ENCODE assay signal across 14 cellular contexts in the genomic region with DNA sequence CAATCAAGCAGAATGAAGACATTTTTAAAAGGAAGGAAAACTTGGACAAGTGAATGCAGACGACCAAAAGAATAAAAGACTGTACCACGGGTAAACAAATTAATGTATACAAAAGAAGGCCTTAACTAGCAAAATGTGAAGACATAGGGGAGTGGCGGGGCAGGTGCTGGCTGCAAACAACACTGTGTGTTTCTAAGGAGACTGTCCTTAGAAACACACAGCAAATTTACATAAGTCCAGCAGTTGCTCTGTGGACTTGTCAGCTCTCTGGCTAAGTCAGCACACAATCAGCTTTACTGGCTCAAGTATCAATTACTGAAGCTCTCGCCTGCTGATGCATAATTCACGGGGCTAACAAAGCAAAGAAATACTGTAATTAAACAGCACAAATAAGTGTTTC. TPM values are rescaled to one million over a fixed set of nuclear protein-coding genes. Genes with fewer than 3 reads are reported as not detected.
DNase-seq lines count a peak whose midpoint lies in the region; ATAC-seq and TF ChIP-seq lines count a peak whose summit lies in the region.
"Had no signal": no experiment of that assay in that cellular context is flagged by ENCODE, and none has a peak within 500 bp of the region (broad histone marks: within the 10 kb centered on the region; RNA-seq: fewer than 3 reads in every experiment).

No MANE protein-coding gene starts in this region.

- TF ChIP-seq CTCF in RWPE1 (conservative IDR thresholded peaks at IDR 0.05; ENCODE audit: low read depth) (no peak), left lung (IDR thresholded peaks at IDR 0.05) (no peak), BE2C (IDR thresholded peaks at IDR 0.05; ENCODE audit: low read depth, low read length) (no peak)

- intact Hi-C loops in left lung (cut with DNase I): no loop called here

- H3K4me3 ChIP-seq in left lung (no peak overlapping the region), BE2C (ENCODE audit: low read depth, low read length) (no peak overlapping the region)
- H3K4me3 ChIP-seq in effector memory CD4-positive, alpha-beta T cell (ENCODE audit: insufficient read depth, low read depth, low read length, poor library complexity, severe bottlenecking): no peak overlapping the region

- POLR2A ChIA-PET in RWPE1 (lab: Yijun Ruan, JAX; ENCODE audit: low non-redundant PET): no interaction called here

- no peaks in the 10 kb centered on the region for H3K9me3 ChIP-seq in left lung
- no peaks in the 10 kb centered on the region for H3K9me3 ChIP-seq in effector memory CD4-positive, alpha-beta T cell (ENCODE audit: control insufficient read depth, low read length)
- no peaks in the 10 kb centered on the region for H3K9me3 ChIP-seq in BE2C

- peak; percentile 60 for DNase-seq in D341Med (ENCODE audit: low spot score)
- peak; percentile 89 to 92 for DNase-seq in NCI-H1930 (lab: John Stamatoyannopoulos, UW)
- DNase-seq in RWPE1 (ENCODE audit: low spot score): peak; percentile 8
- DNase-seq in left lung: no peak
- DNase-seq in effector memory CD4-positive, alpha-beta T cell: no peak
- DNase-seq in mesenteric fat pad (ENCODE audit: low spot score): no peak
- no peak for DNase-seq in BE2C
- DNase-seq: activated CD4-positive, CD25-positive, alpha-beta regulatory T cell treated with anti-CD3 and anti-CD28 coated beads, Interleukin-2, amount 50 U/mL, for 72 hours; activated gamma-delta T cell; cerebellar nuclear complex; posterior cingulate gyrus; substantia nigra had no signal

- H3K4me1 ChIP-seq in left lung: peaks cover 11 to 21% of the 10 kb centered on the region in 2 donors
- peaks cover 10% of the 10 kb centered on the region for H3K4me1 ChIP-seq in effector memory CD4-positive, alpha-beta T cell (ENCODE audit: control insufficient read depth, insufficient read depth, low read length, poor library complexity, severe bottlenecking)
- no peaks in the 10 kb centered on the region for H3K4me1 ChIP-seq in BE2C

- H3K36me3 ChIP-seq in left lung (no peaks in the 10 kb centered on the region), BE2C (no peaks in the 10 kb centered on the region)
- no peaks in the 10 kb centered on the region for H3K36me3 ChIP-seq in effector memory CD4-positive, alpha-beta T cell (ENCODE audit: control insufficient read depth, insufficient read depth, low read length)

- H3K27ac ChIP-seq in RWPE1 (no peak overlapping the region), left lung (no peak overlapping the region)
- no peak overlapping the region for H3K27ac ChIP-seq in effector memory CD4-positive, alpha-beta T cell (ENCODE audit: insufficient read depth, low read length, poor library complexity, severe bottlenecking)

- CTCF ChIA-PET in RWPE1 (lab: Yijun Ruan, JAX): no interaction called here

- H3K27me3 ChIP-seq in left lung: no peaks in the 10 kb centered on the region
- no peaks in the 10 kb centered on the region for H3K27me3 ChIP-seq in effector memory CD4-positive, alpha-beta T cell (replicated peaks; ENCODE audit: control insufficient read depth, insufficient read depth, low read length, poor library complexity, severe bottlenecking)
- no peaks in the 10 kb centered on the region for H3K27me3 ChIP-seq in BE2C

- ATAC-seq in left lung: peak; percentile 69
- no peak for ATAC-seq in GM18870 (IDR thresholded peaks at IDR 0.05; ENCODE audit: unreplicated experiment)
- ATAC-seq: SK-N-SH treated with all-trans-retinoic acid at 6 μM for 48 hours had no signal

RNA-seq across cellular contexts. Expression of gene PTBP3, which starts 24.8 kb away (rescaled TPM):
- total RNA-seq in left lung (10 to 100 TPM; 70.9 to 97.0 TPM), mesenteric fat pad (53.6 TPM)
- polyA plus RNA-seq in BE2C (2012; ENCODE audit: insufficient read depth, insufficient read length, low read depth): 3.9 TPM

Comparison
In these comparisons a context has a peak if more than half of its experiments do, and no peak if none do; other contexts are left out.
1. DNase-seq: peak in D341Med (single experiment), NCI-H1930 (2 of 2) and RWPE1 (single experiment); none in left lung (0 of 2), effector memory CD4-positive, alpha-beta T cell (0 of 3), mesenteric fat pad (single experiment) and BE2C (single experiment).